In the genomic region with DNA sequence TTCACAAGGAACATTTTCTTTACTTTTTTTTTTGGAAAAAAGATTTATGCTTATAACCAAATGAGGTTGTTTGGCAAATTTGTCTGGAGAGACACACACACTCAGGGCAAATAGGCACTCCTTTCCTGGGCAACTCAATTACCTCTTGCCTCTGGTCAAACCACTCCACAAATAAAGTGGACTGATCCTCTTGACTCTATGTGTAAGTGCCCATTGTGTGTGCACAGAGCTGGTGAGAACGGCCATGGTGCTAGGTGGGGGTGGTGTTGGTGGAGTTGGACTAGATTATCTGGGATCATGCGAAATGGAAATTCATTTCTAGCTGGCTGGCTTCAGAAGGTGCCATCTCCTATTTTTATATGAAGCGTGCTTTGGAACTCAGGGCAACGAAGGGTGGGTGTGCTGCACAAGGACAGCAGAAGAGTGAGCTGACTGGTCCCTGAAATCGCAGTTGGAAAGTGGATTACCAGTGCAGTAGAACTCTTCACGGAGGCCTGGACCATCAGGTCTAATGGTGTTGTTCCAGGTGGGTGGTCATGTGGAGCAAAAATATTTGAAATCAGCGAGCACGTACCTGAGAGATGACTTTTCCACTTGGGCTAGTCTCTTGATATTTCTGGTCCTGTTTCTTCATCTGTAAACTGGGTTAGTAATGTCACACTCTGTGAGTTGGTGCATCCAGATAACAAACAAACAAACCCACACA, we compare ENCODE assay signal across 31 cellular contexts.
DNase-seq lines count a peak whose midpoint lies in the region; ATAC-seq and TF ChIP-seq lines count a peak whose summit lies in the region.
"Had no signal": no experiment of that assay in that cellular context is flagged by ENCODE, and none has a peak within 500 bp of the region (broad histone marks: within the 10 kb centered on the region; RNA-seq: fewer than 3 reads in every experiment).

No MANE protein-coding gene starts in this region.

- H3K27me3 ChIP-seq in OCI-LY1 (ENCODE audit: insufficient read depth, low read length) (no peaks in the 10 kb centered on the region), spleen (replicated peaks in 1 of 7) (no peaks in the 10 kb centered on the region), psoas muscle (ENCODE audit: insufficient read depth in 3 of 3, low read length in 2 of 3) (no peaks in the 10 kb centered on the region)
- H3K27me3 ChIP-seq: brain microvascular endothelial cell, ovary, right atrium auricular region had no signal

- CTCF ChIA-PET in activated naive CD4-positive, alpha-beta T cell treated with anti-CD3 and anti-CD28 coated beads, Interleukin-2, amount 10 ng/mL, durations not matched to agents 7 days and 5 days (lab: Charles Lee): interaction anchor here (1.6 kb wide), 1 partner anchor 39 kb away, joined by 6 read pairs; no protein-coding TSS in a partner anchor

- peak overlapping the region; percentile 10; the same call in 1 of the 2 replicates for H3K4me3 ChIP-seq in GM12864 (ENCODE audit: low read depth, low read length)
- H3K4me3 ChIP-seq in OCI-LY1 (ENCODE audit: low read depth, low read length, poor library complexity, severe bottlenecking): peak overlapping the region; percentile 35
- H3K4me3 ChIP-seq in spleen: no peak overlapping the region
- no peak overlapping the region for H3K4me3 ChIP-seq in psoas muscle
- H3K4me3 ChIP-seq: GM23248, mucosa of descending colon, ovary, right atrium auricular region, smooth muscle cell had no signal

- H3K27me3 Mint-ChIP-seq in activated naive CD4-positive, alpha-beta T cell treated with anti-CD3 and anti-CD28 coated beads, Interleukin-2, amount 10 ng/mL, durations not matched to agents 7 days and 5 days: peaks cover 17% of the 10 kb centered on the region

- peak; percentile 74 for DNase-seq in GM12864 (ENCODE audit: low read depth)
- no peak for DNase-seq in spleen
- DNase-seq in activated gamma-delta T cell treated with Interleukin-2 at 50 U/mL for 16 hours: no peak
- DNase-seq in psoas muscle: no peak
- DNase-seq in DMS114 treated with DMSO at 0.1 percent for 48 hours (lab: John Stamatoyannopoulos, UW; ENCODE audit: unreplicated experiment): no peak
- DNase-seq in activated naive CD4-positive, alpha-beta T cell treated with anti-CD3 and anti-CD28 coated beads, Interleukin-2, amount 10 ng/mL, durations not matched to agents 7 days and 5 days: no peak
- DNase-seq: activated CD4-positive, alpha-beta T cell treated with anti-CD3 and anti-CD28 coated beads, Interleukin-2, amount 10 ng/mL, durations not matched to agents 24 days and 14 days; activated naive CD4-positive, alpha-beta T cell treated with Interleukin-2 at 50 U/mL for 16 hours; activated T-cell treated with anti-CD3 and anti-CD28 coated beads, Interleukin-2, amount 50 U/mL, for 48 hours; amniotic stem cell; brain microvascular endothelial cell; effector CD4-positive, alpha-beta T cell; GM23248; HFFc6; islet precursor cell; mucosa of descending colon; NCI-H446 treated with DMSO at 0.1 percent for 48 hours; NCI-H82; ovary; PC-3; stimulated activated CD4-positive, alpha-beta T cell treated with anti-CD3 and anti-CD28 coated beads, Interleukin-2, amount 100 ng/mL, for 24 hours had no signal

- intact Hi-C loops in spleen (cut with DNase I; ENCODE audit: low total_unique reads) (no loop called here), psoas muscle (cut with DNase I) (no loop called here)

- H3K4me1 ChIP-seq in OCI-LY1 (ENCODE audit: insufficient read depth, low read length, severe bottlenecking) (peaks cover 100% of the 10 kb centered on the region), spleen (peaks cover 2 to 43% (median 20%) of the 10 kb centered on the region in 6 donors), psoas muscle (no peaks in the 10 kb centered on the region)
- H3K4me1 ChIP-seq: right atrium auricular region had no signal

- TF ChIP-seq CTCF in GM12864 (IDR thresholded peaks at IDR 0.05; ENCODE audit: low read depth, low read length, missing control alignments) (no peak), OCI-LY1 (IDR thresholded peaks at IDR 0.05; ENCODE audit: low read length) (no peak), spleen (IDR thresholded peaks at IDR 0.05 in 8 of 11, conservative IDR thresholded peaks at IDR 0.05 in 3 of 11) (no peak), psoas muscle (IDR thresholded peaks at IDR 0.05) (no peak)

- H3K36me3 ChIP-seq in OCI-LY1 (ENCODE audit: insufficient read depth, low read length) (no peaks in the 10 kb centered on the region), spleen (no peaks in the 10 kb centered on the region), psoas muscle (ENCODE audit: insufficient read depth in 1 of 2, low read depth in 1 of 2) (no peaks in the 10 kb centered on the region)
- H3K36me3 ChIP-seq: brain microvascular endothelial cell, ovary, right atrium auricular region had no signal

- H3K27ac Mint-ChIP-seq in activated naive CD4-positive, alpha-beta T cell treated with anti-CD3 and anti-CD28 coated beads, Interleukin-2, amount 10 ng/mL, durations not matched to agents 7 days and 5 days: no peak overlapping the region
- H3K27ac Mint-ChIP-seq: activated CD4-positive, alpha-beta T cell treated with anti-CD3 and anti-CD28 coated beads, Interleukin-2, amount 10 ng/mL, durations not matched to agents 24 days and 14 days; HFFc6; type B pancreatic cell had no signal

- H3K79me2 ChIP-seq in OCI-LY1 (ENCODE audit: insufficient read depth, low read length): peaks cover 8% of the 10 kb centered on the region; the same call in 1 of the 2 replicates

- H3K4me3 Mint-ChIP-seq in activated naive CD4-positive, alpha-beta T cell treated with anti-CD3 and anti-CD28 coated beads, Interleukin-2, amount 10 ng/mL, durations not matched to agents 7 days and 5 days: no peak overlapping the region
- H3K4me3 Mint-ChIP-seq: activated CD4-positive, alpha-beta T cell treated with anti-CD3 and anti-CD28 coated beads, Interleukin-2, amount 10 ng/mL, durations not matched to agents 24 days and 14 days; HFFc6; type B pancreatic cell had no signal

- no peaks in the 10 kb centered on the region for H3K9me2 ChIP-seq in OCI-LY1 (ENCODE audit: low read depth, low read length)

- H3K36me3 Mint-ChIP-seq in activated naive CD4-positive, alpha-beta T cell treated with anti-CD3 and anti-CD28 coated beads, Interleukin-2, amount 10 ng/mL, durations not matched to agents 7 days and 5 days: no peaks in the 10 kb centered on the region
- H3K36me3 Mint-ChIP-seq: type B pancreatic cell had no signal

- H3K4me1 Mint-ChIP-seq in activated naive CD4-positive, alpha-beta T cell treated with anti-CD3 and anti-CD28 coated beads, Interleukin-2, amount 10 ng/mL, durations not matched to agents 7 days and 5 days: no peaks in the 10 kb centered on the region

- H3K9me3 ChIP-seq in OCI-LY1 (ENCODE audit: low read length) (no peaks in the 10 kb centered on the region), spleen (peaks cover 0 to 9% (median 0%) of the 10 kb centered on the region in 8 donors), psoas muscle (no peaks in the 10 kb centered on the region)
- H3K9me3 ChIP-seq: mucosa of descending colon, ovary, right atrium auricular region had no signal

- peak overlapping the region; percentile 89 for H3K9ac ChIP-seq in OCI-LY1 (ENCODE audit: low read length)
- H3K9ac ChIP-seq: GM23248 had no signal

- WGBS in spleen, 5 donors: 80 to 92% (median 85%) methylated on average over 8 of the region's 8 CpGs
- 86 to 93% (median 87%) methylated on average over 8 of the region's 8 CpGs for WGBS in psoas muscle, 3 donors

- H3K27ac ChIP-seq in OCI-LY1 (ENCODE audit: low read depth, low read length, poor library complexity, severe bottlenecking) (peak overlapping the region; percentile 100), spleen (peak overlapping the region in 7 of 8 donors; percentile 1 to 86 (median 72)), psoas muscle (no peak overlapping the region)
- H3K27ac ChIP-seq: brain microvascular endothelial cell, C4-2B, epithelial cell of prostate, GM23248, HL-60, ovary, right atrium auricular region, VCaP had no signal

- no peaks in the 10 kb centered on the region for H4K20me1 ChIP-seq in OCI-LY1 (ENCODE audit: insufficient read depth, low read length)

- peaks cover 10% of the 10 kb centered on the region for H3F3A ChIP-seq in OCI-LY1 (ENCODE audit: insufficient read depth, low read length)

- no peak for ATAC-seq in psoas muscle
- ATAC-seq: mucosa of descending colon, PC-3, Right ventricle myocardium inferior had no signal

- TF ChIP-seq POLR2A in GM19099 (IDR thresholded peaks at IDR 0.05; ENCODE audit: extremely low read depth, insufficient read length, low read depth) (peak; percentile 55), spleen (IDR thresholded peaks at IDR 0.05) (no peak)

- H3K4me2 ChIP-seq in OCI-LY1 (ENCODE audit: low read length): peak overlapping the region; percentile 69
- H3K4me2 ChIP-seq: smooth muscle cell had no signal

- no peak overlapping the region for H2AFZ ChIP-seq in OCI-LY1 (ENCODE audit: low read length)
- H2AFZ ChIP-seq: GM23248 had no signal

- H3K9me3 Mint-ChIP-seq in activated naive CD4-positive, alpha-beta T cell treated with anti-CD3 and anti-CD28 coated beads, Interleukin-2, amount 10 ng/mL, durations not matched to agents 7 days and 5 days: no peaks in the 10 kb centered on the region
- H3K9me3 Mint-ChIP-seq: activated CD4-positive, alpha-beta T cell treated with anti-CD3 and anti-CD28 coated beads, Interleukin-2, amount 10 ng/mL, durations not matched to agents 24 days and 14 days; HFFc6; type B pancreatic cell had no signal

Comparison
In these comparisons a context has a peak if more than half of its experiments do, and no peak if none do; other contexts are left out.
1. H3K4me3 ChIP-seq: peak in GM12864 (single experiment) and OCI-LY1 (single experiment); none in spleen (0 of 8) and psoas muscle (single experiment).